Comparison of ENCODE assay signal across 34 cellular contexts in the genomic region with DNA sequence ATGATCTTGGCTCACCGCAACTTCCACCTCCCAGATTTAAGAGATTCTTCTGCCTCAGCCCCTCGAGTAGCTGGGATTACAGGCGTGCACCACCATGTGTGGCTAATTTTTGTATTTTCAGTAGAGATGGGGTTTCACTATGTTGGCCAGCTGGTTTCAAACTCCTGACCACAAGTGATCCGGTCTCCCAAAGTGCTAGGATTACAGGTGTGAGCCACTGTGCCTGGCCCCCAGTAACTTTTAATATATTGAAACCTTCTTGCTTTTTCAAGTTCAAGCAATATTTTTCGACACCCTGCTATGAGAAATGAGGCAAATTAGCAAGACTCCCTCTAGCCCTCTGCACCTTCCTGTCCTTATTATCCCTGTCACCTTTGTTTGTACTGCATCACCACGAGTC.
"Had no signal": no experiment of that assay in that cellular context is flagged by ENCODE, and none has a peak within 500 bp of the region (broad histone marks: within the 10 kb centered on the region; RNA-seq: fewer than 3 reads in every experiment).

No MANE protein-coding gene starts in this region.

- H3K36me3 ChIP-seq: adrenal gland, brain microvascular endothelial cell, breast epithelium had no signal

- H3K27me3 ChIP-seq: adrenal gland, body of pancreas, brain microvascular endothelial cell, breast epithelium had no signal

- H3K4me1 ChIP-seq: adrenal gland, body of pancreas, breast epithelium had no signal

- H3K9me3 ChIP-seq: adrenal gland, body of pancreas, breast epithelium had no signal

- H3K27ac Mint-ChIP-seq: activated B cell treated with CpG ODN at 0.5 μM for 24 hours; activated CD4-positive, alpha-beta memory T cell treated with anti-CD3 and anti-CD28 coated beads for 36 hours; activated CD4-positive, alpha-beta T cell treated with anti-CD3 and anti-CD28 coated beads, Interleukin-2, amount 10 ng/mL, durations not matched to agents 24 days and 14 days; activated CD8-positive, alpha-beta T cell treated with anti-CD3 and anti-CD28 coated beads for 36 hours; activated naive CD4-positive, alpha-beta T cell treated with anti-CD3 and anti-CD28 coated beads for 36 hours; activated naive CD4-positive, alpha-beta T cell treated with anti-CD3 and anti-CD28 coated beads, Interleukin-2, amount 50 U/mL, for 72 hours; activated naive CD8-positive, alpha-beta T cell treated with anti-CD3 and anti-CD28 coated beads for 36 hours; activated T-cell treated with anti-CD3 and anti-CD28 coated beads, Interleukin-2, amount 50 U/mL, for 72 hours; activated T-helper 1 cell treated with anti-CD3 and anti-CD28 coated beads, Interleukin-12 subunit alpha, Interleukin-12 subunit beta, Interleukin-2, Interleukin-4 antibody, amounts not matched to agents 30 ng/mL and 10 ng/mL and 1 ng/mL, durations not matched to agents 14 hours and 24 hours and 36 hours; activated T-helper 17 cell treated with anti-CD3 and anti-CD28 coated beads, Interleukin-2, amount 50 U/mL, for 72 hours; T-helper 1 cell treated with Interleukin-12 subunit alpha and Interleukin-12 subunit beta and Interleukin-4 antibody, amounts not matched to agents 30 μg/mL and 1 μg/mL, for 36 hours; T-helper 2 cell treated with Interferon-gamma antibody and Interleukin-4, amounts not matched to agents 5 μg/mL and 100 μg/mL, for 36 hours had no signal

- H3K4me3 ChIP-seq: adrenal gland, body of pancreas, breast epithelium had no signal

- H3K9me3 Mint-ChIP-seq: activated B cell treated with CpG ODN at 0.5 μM for 24 hours; activated CD4-positive, alpha-beta memory T cell treated with anti-CD3 and anti-CD28 coated beads for 36 hours; activated CD4-positive, alpha-beta T cell treated with anti-CD3 and anti-CD28 coated beads, Interleukin-2, amount 10 ng/mL, durations not matched to agents 24 days and 14 days; activated CD8-positive, alpha-beta T cell treated with anti-CD3 and anti-CD28 coated beads for 36 hours; activated naive CD4-positive, alpha-beta T cell treated with anti-CD3 and anti-CD28 coated beads for 36 hours; activated naive CD4-positive, alpha-beta T cell treated with anti-CD3 and anti-CD28 coated beads, Interleukin-2, amount 50 U/mL, for 72 hours; activated naive CD8-positive, alpha-beta T cell treated with anti-CD3 and anti-CD28 coated beads for 36 hours; activated T-cell treated with anti-CD3 and anti-CD28 coated beads, Interleukin-2, amount 50 U/mL, for 4 hours; activated T-cell treated with anti-CD3 and anti-CD28 coated beads, Interleukin-2, amount 50 U/mL, for 72 hours; activated T-helper 1 cell treated with anti-CD3 and anti-CD28 coated beads, Interleukin-12 subunit alpha, Interleukin-12 subunit beta, Interleukin-2, Interleukin-4 antibody, amounts not matched to agents 30 ng/mL and 10 ng/mL and 1 ng/mL, durations not matched to agents 14 hours and 24 hours and 36 hours; activated T-helper 17 cell treated with anti-CD3 and anti-CD28 coated beads, Interleukin-2, amount 50 U/mL, for 72 hours; T-helper 1 cell treated with Interleukin-12 subunit alpha and Interleukin-12 subunit beta and Interleukin-4 antibody, amounts not matched to agents 30 μg/mL and 1 μg/mL, for 36 hours; T-helper 2 cell treated with Interferon-gamma antibody and Interleukin-4, amounts not matched to agents 5 μg/mL and 100 μg/mL, for 36 hours had no signal

- H3K4me1 Mint-ChIP-seq: activated B cell treated with CpG ODN at 0.5 μM for 24 hours; activated CD4-positive, alpha-beta T cell treated with anti-CD3 and anti-CD28 coated beads, Interleukin-2, amount 10 ng/mL, durations not matched to agents 24 days and 14 days; activated naive CD8-positive, alpha-beta T cell treated with anti-CD3 and anti-CD28 coated beads for 36 hours; activated T-helper 17 cell treated with anti-CD3 and anti-CD28 coated beads, Interleukin-2, amount 50 U/mL, for 72 hours had no signal

- H3K27ac ChIP-seq: adrenal gland, body of pancreas, brain microvascular endothelial cell, breast epithelium, VCaP had no signal

- DNase-seq: activated B cell treated with CpG ODN at 0.5 μM for 24 hours; activated CD4-positive, alpha-beta memory T cell treated with anti-CD3 and anti-CD28 coated beads for 36 hours; activated CD4-positive, alpha-beta T cell treated with anti-CD3 and anti-CD28 coated beads for 4 hours; activated CD4-positive, alpha-beta T cell treated with anti-CD3 and anti-CD28 coated beads, Interleukin-2, amount 10 ng/mL, durations not matched to agents 24 days and 14 days; activated CD4-positive, alpha-beta T cell treated with anti-CD3 and anti-CD28 coated beads, Interleukin-2, amount 50 U/mL, for 1 hour; activated CD4-positive, alpha-beta T cell treated with anti-CD3 and anti-CD28 coated beads, Interleukin-2, amount 50 U/mL, for 4 hours; activated CD4-positive, CD25-positive, alpha-beta regulatory T cell treated with anti-CD3 and anti-CD28 coated beads, Interleukin-2, amount 50 U/mL, for 72 hours; activated CD8-positive, alpha-beta memory T cell treated with anti-CD3 and anti-CD28 coated beads, Interleukin-2, amount 50 U/mL, for 4 hours; activated CD8-positive, alpha-beta T cell treated with anti-CD3 and anti-CD28 coated beads for 36 hours; activated effector memory CD4-positive, alpha-beta T cell treated with anti-CD3 and anti-CD28 coated beads, Interleukin-2, amount 50 U/mL, for 16 hours; activated gamma-delta T cell treated with Interleukin-2 at 50 U/mL for 16 hours; activated naive CD4-positive, alpha-beta T cell; activated naive CD4-positive, alpha-beta T cell treated with anti-CD3 and anti-CD28 coated beads for 36 hours; activated naive CD8-positive, alpha-beta T cell treated with anti-CD3 and anti-CD28 coated beads for 36 hours; activated T-cell treated with anti-CD3 and anti-CD28 coated beads for 4 hours; activated T-cell treated with anti-CD3 and anti-CD28 coated beads, Interleukin-2, amount 50 U/mL, for 1 hour; activated T-cell treated with anti-CD3 and anti-CD28 coated beads, Interleukin-2, amount 50 U/mL, for 4 hours; activated T-cell treated with anti-CD3 and anti-CD28 coated beads, Interleukin-2, amount 50 U/mL, for 72 hours; adrenal gland; amniotic stem cell; aorta; body of pancreas; brain microvascular endothelial cell; central memory CD4-positive, alpha-beta T cell; T-helper 1 cell; T-helper 2 cell; T-helper 9 cell had no signal

- H3K4me3 Mint-ChIP-seq: activated B cell treated with CpG ODN at 0.5 μM for 24 hours; activated CD4-positive, alpha-beta memory T cell treated with anti-CD3 and anti-CD28 coated beads for 36 hours; activated CD4-positive, alpha-beta T cell treated with anti-CD3 and anti-CD28 coated beads, Interleukin-2, amount 10 ng/mL, durations not matched to agents 24 days and 14 days; activated CD8-positive, alpha-beta T cell treated with anti-CD3 and anti-CD28 coated beads for 36 hours; activated naive CD4-positive, alpha-beta T cell treated with anti-CD3 and anti-CD28 coated beads for 36 hours; activated naive CD8-positive, alpha-beta T cell treated with anti-CD3 and anti-CD28 coated beads for 36 hours; activated T-cell treated with anti-CD3 and anti-CD28 coated beads, Interleukin-2, amount 50 U/mL, for 4 hours; activated T-cell treated with anti-CD3 and anti-CD28 coated beads, Interleukin-2, amount 50 U/mL, for 72 hours; activated T-helper 1 cell treated with anti-CD3 and anti-CD28 coated beads, Interleukin-12 subunit alpha, Interleukin-12 subunit beta, Interleukin-2, Interleukin-4 antibody, amounts not matched to agents 30 ng/mL and 10 ng/mL and 1 ng/mL, durations not matched to agents 14 hours and 24 hours and 36 hours; activated T-helper 17 cell treated with anti-CD3 and anti-CD28 coated beads, Interleukin-2, amount 50 U/mL, for 72 hours; T-helper 1 cell treated with Interleukin-12 subunit alpha and Interleukin-12 subunit beta and Interleukin-4 antibody, amounts not matched to agents 30 μg/mL and 1 μg/mL, for 36 hours; T-helper 2 cell treated with Interferon-gamma antibody and Interleukin-4, amounts not matched to agents 5 μg/mL and 100 μg/mL, for 36 hours had no signal

- H3K36me3 Mint-ChIP-seq: activated CD4-positive, alpha-beta memory T cell treated with anti-CD3 and anti-CD28 coated beads for 36 hours; activated naive CD4-positive, alpha-beta T cell treated with anti-CD3 and anti-CD28 coated beads, Interleukin-2, amount 50 U/mL, for 72 hours; activated naive CD8-positive, alpha-beta T cell treated with anti-CD3 and anti-CD28 coated beads for 36 hours had no signal
